21 cellular contexts compared by ENCODE assay signal in the genomic region with DNA sequence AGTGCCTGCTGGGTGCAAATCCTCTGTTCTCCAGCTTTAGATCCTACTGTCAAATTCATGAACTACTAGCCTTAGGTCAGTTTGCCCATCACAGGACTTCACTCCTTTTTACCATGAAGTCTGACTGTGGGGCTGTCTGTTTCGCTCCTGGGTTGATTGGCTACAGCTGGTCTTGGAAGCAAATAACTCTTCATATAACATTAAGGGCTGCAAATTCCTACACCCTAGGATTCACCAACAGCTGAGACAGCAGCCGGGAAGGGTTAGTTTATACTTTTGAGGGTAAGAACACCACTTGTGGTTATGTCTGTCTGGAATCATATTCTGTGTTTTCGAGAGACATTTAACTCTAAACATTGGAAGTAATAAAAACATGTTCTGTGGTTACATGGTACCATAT. TPM values are rescaled to one million over a fixed set of nuclear protein-coding genes. Genes with fewer than 3 reads are reported as not detected.
A peak's percentile ranks its signal among the peaks of the same experiment; 100 is the strongest.
DNase-seq lines count a peak whose midpoint lies in the region; ATAC-seq, FAIRE-seq and TF ChIP-seq lines count a peak whose summit lies in the region.
"Had no signal": no experiment of that assay in that cellular context is flagged by ENCODE, and none has a peak within 500 bp of the region (broad histone marks: within the 10 kb centered on the region; RNA-seq: fewer than 3 reads in every experiment).

No MANE protein-coding gene starts in this region.

- peak; percentile 78 for FAIRE-seq in endometrium (lab: Jason Lieb, UNC)
- FAIRE-seq: G401.6, GM12878 had no signal

- peaks cover 0 to 5% of the 10 kb centered on the region in 2 donors for H3K9me3 ChIP-seq in ascending aorta

- no peak for ATAC-seq in HG02885 (IDR thresholded peaks at IDR 0.05; ENCODE audit: poor library complexity, unreplicated experiment)
- ATAC-seq: GM12878, HCT116 had no signal

- H3K36me3 ChIP-seq in ascending aorta = no peaks in the 10 kb centered on the region

- no peaks in the 10 kb centered on the region for H3K27me3 ChIP-seq in ascending aorta

- no peak for TF ChIP-seq CTCF in ascending aorta (IDR thresholded peaks at IDR 0.05)

- no peak overlapping the region for H3K4me3 ChIP-seq in ascending aorta
- H3K4me3 ChIP-seq: GM12878, PC-9 had no signal

- intact Hi-C loops in ascending aorta (cut with DNase I) (no loop called here), cardiac septum (cut with DNase I) (no loop called here)

- H3K27ac ChIP-seq in ascending aorta = no peak overlapping the region
- H3K27ac ChIP-seq: 22Rv1, PC-9 had no signal

- DNase-seq in DMS 273 (lab: John Stamatoyannopoulos, UW; ENCODE audit: unreplicated experiment) (peak; percentile 2), DMS 273 treated with DMSO at 0.1 percent for 48 hours (lab: John Stamatoyannopoulos, UW) (no peak), myocyte (ENCODE audit: low read depth) (peak; percentile 0), ascending aorta (ENCODE audit: low spot score in 2 of 2) (no peak), cardiac septum (ENCODE audit: low spot score) (no peak), middle frontal gyrus (ENCODE audit: extremely low spot score, low spot score) (no peak)
- DNase-seq: Calu3; CD4-positive, alpha-beta memory T cell; DMS79; NCI-H1417 treated with DMSO at 0.1 percent for 48 hours; NCI-H1930; NCI-H2171; NCI-H446 treated with DMSO at 0.1 percent for 48 hours; NCI-H748 treated with DMSO at 0.1 percent for 48 hours; PC-9 had no signal

- no peaks in the 10 kb centered on the region for H3K4me1 ChIP-seq in ascending aorta

RNA-seq across cellular contexts. Expression of a gene that starts 55.9 kb away (rescaled TPM):
- total RNA-seq in myocyte (10.2 and 13.2 TPM in 2 replicates), ascending aorta (13.0 TPM), cardiac septum (24.0 TPM)
- polyA plus RNA-seq in myocyte (2012) = 16.2 TPM

Comparison
In these comparisons a context has a peak if more than half of its experiments do, and no peak if none do; other contexts are left out.
1. DNase-seq: peak in DMS 273 (single experiment) and myocyte (single experiment); none in DMS 273 treated with DMSO at 0.1 percent for 48 hours (single experiment), ascending aorta (0 of 2), cardiac septum (single experiment) and middle frontal gyrus (single experiment).